In genomic region chr15:89243046-89243690, GRCh38 we compare ENCODE assay signal across 8 cellular contexts. TPM values are rescaled to one million over a fixed set of nuclear protein-coding genes. Genes with fewer than 3 reads are reported as not detected.
DNase-seq lines count a peak whose midpoint lies in the region; ATAC-seq and TF ChIP-seq lines count a peak whose summit lies in the region.

No MANE protein-coding gene starts in this region.

- H3K9me3 ChIP-seq in CD4-positive, alpha-beta memory T cell (ENCODE audit: control insufficient read depth in 1 of 2, low read length in 2 of 2) = no peaks in the 10 kb centered on the region
- H3K9me3 ChIP-seq in Panc1 (ENCODE audit: control insufficient read depth, insufficient read depth, low read depth, low read length) (no peaks in the 10 kb centered on the region), esophagus squamous epithelium (no peaks in the 10 kb centered on the region), neuronal stem cell (replicated peaks in 1 of 2; ENCODE audit: control insufficient read depth in 2 of 2, insufficient read depth in 1 of 2, low read depth in 1 of 2, low read length in 2 of 2) (peaks cover 0 to 4% of the 10 kb centered on the region in 2 donors)

- H2AFZ ChIP-seq in neuronal stem cell (ENCODE audit: low read length) = peak overlapping the region; percentile 88

- in situ Hi-C loops in Panc1 (cut with HindIII; ENCODE audit: low pct_unique_long_range_greater_than_20kb, low sequenced_read_pairs) (no loop called here), KBM-7 (cut with MboI; ENCODE audit: low pct_unique_long_range_greater_than_20kb, low sequenced_read_pairs) (no loop called here)

- H3K27me3 ChIP-seq in CD4-positive, alpha-beta memory T cell (ENCODE audit: insufficient read depth, low read length) = no peaks in the 10 kb centered on the region
- no peaks in the 10 kb centered on the region for H3K27me3 ChIP-seq in Panc1 (ENCODE audit: control insufficient read depth, insufficient read depth, low read length)
- no peaks in the 10 kb centered on the region for H3K27me3 ChIP-seq in esophagus squamous epithelium
- H3K27me3 ChIP-seq in neuronal stem cell (ENCODE audit: control insufficient read depth in 3 of 3, insufficient read depth in 3 of 3, low read depth in 1 of 3, low read length in 3 of 3) = no peaks in the 10 kb centered on the region

- H3K4me3 Mint-ChIP-seq in CD4-positive, alpha-beta memory T cell = peak overlapping the region; percentile 91 to 98 (median 94)

- H3K4me2 ChIP-seq in neuronal stem cell (ENCODE audit: insufficient read depth, low read length, poor library complexity, severe bottlenecking) = peak overlapping the region; percentile 67

- ATAC-seq in Panc1 = no peak

- TF ChIP-seq CTCF in Panc1 (IDR thresholded peaks at IDR 0.05) (no peak), esophagus squamous epithelium (IDR thresholded peaks at IDR 0.05) (no peak)

- POLR2A ChIA-PET in CD4-positive, alpha-beta memory T cell (lab: Charles Lee; ENCODE audit: partially characterized antibody) = interaction anchor here (1.3 to 2.9 kb wide), 4 partner anchors 87 to 776 kb away, joined by 3 to 19 read pairs (median 5); partner anchors contain the start of genes MRPL46, MRPS11 and POLG
- POLR2A ChIA-PET in Panc1 (lab: Charles Lee) = no interaction called here

- H2BK5ac ChIP-seq in neuronal stem cell (ENCODE audit: low read length) = peak overlapping the region; percentile 76

- no peak overlapping the region for H3K14ac ChIP-seq in neuronal stem cell (ENCODE audit: low read length)

- DNase-seq in CD4-positive, alpha-beta memory T cell = peak in 1 of 5 donors; percentile 38
- DNase-seq in Panc1 (ENCODE audit: low read depth, low spot score) (no peak), esophagus squamous epithelium (lab: John Stamatoyannopoulos, UW) (no peak), neuronal stem cell (ENCODE audit: low spot score) (no peak), AML-193 (lab: John Stamatoyannopoulos, UW) (no peak), KBM-7 (no peak), HuH-7 (ENCODE audit: low spot score) (no peak)
- no peak for DNase-seq in activated CD4-positive, alpha-beta T cell treated with anti-CD3 and anti-CD28 coated beads for 1 hour

- peak overlapping the region; percentile 95 for H3K18ac ChIP-seq in neuronal stem cell (ENCODE audit: low read length)

- H3K36me3 ChIP-seq in CD4-positive, alpha-beta memory T cell (ENCODE audit: insufficient read depth, low read length) = no peaks in the 10 kb centered on the region
- H3K36me3 ChIP-seq in Panc1 (ENCODE audit: control insufficient read depth, insufficient read depth, low read length) (peaks cover 7% of the 10 kb centered on the region), esophagus squamous epithelium (no peaks in the 10 kb centered on the region), neuronal stem cell (replicated peaks in 1 of 2; ENCODE audit: control insufficient read depth in 2 of 2, insufficient read depth in 2 of 2, low read length in 2 of 2) (peaks cover 2 to 27% of the 10 kb centered on the region in 2 donors)

- H3K4me1 ChIP-seq in CD4-positive, alpha-beta memory T cell (ENCODE audit: insufficient read depth, low read length) = peaks cover 14% of the 10 kb centered on the region
- H3K4me1 ChIP-seq in Panc1 (ENCODE audit: control insufficient read depth, insufficient read depth, low read length) = peaks cover 7% of the 10 kb centered on the region
- peaks cover 8 to 22% (median 11%) of the 10 kb centered on the region in 3 donors for H3K4me1 ChIP-seq in esophagus squamous epithelium
- peaks cover 5 to 7% of the 10 kb centered on the region in 2 donors for H3K4me1 ChIP-seq in neuronal stem cell (ENCODE audit: control insufficient read depth in 2 of 2, insufficient read depth in 1 of 2, low read depth in 1 of 2, low read length in 2 of 2)

- BruUV-seq in Panc1 (replicated peaks; lab: Mats Ljungman, UMichigan) = TSS peak; percentile 88

- WGBS in esophagus squamous epithelium, 2 donors = 34 to 39% methylated on average over 9 to 20 of the region's 20 CpGs
- WGBS in neuronal stem cell (ENCODE audit: extremely low coverage in 2 of 2, insufficient read length in 2 of 2, insufficient replicate concordance in 1 of 2), 2 donors = no CpG with 5 or more reads among the region's 20 CpGs

- peaks cover 0 to 10% of the 10 kb centered on the region in 2 donors for H3K36me3 Mint-ChIP-seq in CD4-positive, alpha-beta memory T cell

- peak overlapping the region; percentile 95 for H3K4me3 ChIP-seq in CD4-positive, alpha-beta memory T cell (ENCODE audit: low read length in 2 of 2)
- H3K4me3 ChIP-seq in Panc1 (ENCODE audit: low read depth in 2 of 2, low read length in 2 of 2) (peak overlapping the region; percentile 82 to 96), esophagus squamous epithelium (peak overlapping the region; percentile 58 to 96 (median 81)), neuronal stem cell (ENCODE audit: low read length in 2 of 2) (peak overlapping the region; percentile 74 to 84)

- CTCF ChIA-PET in CD4-positive, alpha-beta memory T cell (lab: Charles Lee; ENCODE audit: partially characterized antibody) = interaction anchor here (0.7 to 2.9 kb wide), 4 partner anchors 36 to 115 kb away, joined by 4 to 22 read pairs (median 10); no protein-coding TSS in a partner anchor
- CTCF ChIA-PET in Panc1 (lab: Charles Lee) = interaction anchor here (1.4 kb wide), 1 partner anchor 36 kb away, joined by 6 read pairs; no protein-coding TSS in a partner anchor

- H2BK12ac ChIP-seq in neuronal stem cell (ENCODE audit: low read length) = peak overlapping the region; percentile 43

- H3K9ac ChIP-seq in neuronal stem cell (ENCODE audit: low read depth, low read length, poor library complexity) = peak overlapping the region; percentile 2

- peak overlapping the region; percentile 8 for H3K4ac ChIP-seq in neuronal stem cell (ENCODE audit: low read length)

- H2BK15ac ChIP-seq in neuronal stem cell (ENCODE audit: low read length) = no peak overlapping the region

- H3K23ac ChIP-seq in neuronal stem cell (ENCODE audit: low read depth, low read length, poor library complexity) = peak overlapping the region; percentile 27

- H4K91ac ChIP-seq in neuronal stem cell (ENCODE audit: low read depth, low read length, poor library complexity) = no peak overlapping the region

- peaks cover 0 to 6% (median 0%) of the 10 kb centered on the region in 8 donors for H3K9me3 Mint-ChIP-seq in CD4-positive, alpha-beta memory T cell

- peak overlapping the region in 5 of 7 donors; percentile 80 to 90 (median 88) for H3K27ac Mint-ChIP-seq in CD4-positive, alpha-beta memory T cell

- no peak for TF ChIP-seq POLR2A in esophagus squamous epithelium (IDR thresholded peaks at IDR 0.05)

- no peak overlapping the region for H4K8ac ChIP-seq in neuronal stem cell (ENCODE audit: low read depth, low read length)

- intact Hi-C loops in CD4-positive, alpha-beta memory T cell (cut with micrococcal nuclease) = loop anchor here (1.0 to 10.0 kb wide), 5 partner anchors 36 to 776 kb away; partner anchors contain the start of genes HAPLN3, MRPL46, MRPS11 and TICRR
- intact Hi-C loops in Panc1 (cut with micrococcal nuclease; ENCODE audit: unreplicated experiment) (no loop called here), esophagus squamous epithelium (cut with DNase I) (no loop called here)

- peak overlapping the region; percentile 43 for H3K27ac ChIP-seq in CD4-positive, alpha-beta memory T cell (ENCODE audit: low read depth, low read length)
- peak overlapping the region; percentile 92 for H3K27ac ChIP-seq in Panc1 (ENCODE audit: low read length)
- peak overlapping the region; percentile 68 to 81 (median 76) for H3K27ac ChIP-seq in esophagus squamous epithelium
- no peak overlapping the region for H3K27ac ChIP-seq in neuronal stem cell (replicated peaks; ENCODE audit: low read length)

- no peaks in the 10 kb centered on the region for H3K79me1 ChIP-seq in neuronal stem cell (ENCODE audit: low read depth, low read length)

- H3K4me1 Mint-ChIP-seq in CD4-positive, alpha-beta memory T cell = peaks cover 20 to 40% (median 30%) of the 10 kb centered on the region in 4 donors

- peak overlapping the region; percentile 95 for H2BK120ac ChIP-seq in neuronal stem cell (ENCODE audit: low read depth, low read length)

- H2AK5ac ChIP-seq in neuronal stem cell (ENCODE audit: low read depth, low read length) = peak overlapping the region; percentile 77

- H3K27me3 Mint-ChIP-seq in CD4-positive, alpha-beta memory T cell = no peaks in the 10 kb centered on the region

RNA-seq across cellular contexts. Expression of gene FANCI, which starts 0.6 kb away (rescaled TPM):
- total RNA-seq in CD4-positive, alpha-beta memory T cell = 10 to 100 TPM; 10.9 to 19.0 TPM
- polyA plus RNA-seq in CD4-positive, alpha-beta memory T cell = 1 to 10 TPM; 3.9 to 6.1 TPM
- total RNA-seq in Panc1 (2021; ENCODE audit: unreplicated experiment) (96.2 TPM), esophagus squamous epithelium (10 to 100 TPM in 3 of 4 donors, 1 to 10 TPM in 1; 5.0 to 32.3 (median 15.0) TPM)
- 16.3 TPM for polyA plus RNA-seq in Panc1 (2012; ENCODE audit: insufficient read length)
- 56.2 TPM for polyA plus RNA-seq in neuronal stem cell (2013, experiment 1 of 2)
- 56.3 TPM for polyA plus RNA-seq in neuronal stem cell (2013, experiment 2 of 2)

RNA-seq across cellular contexts. Expression of gene RLBP1, which starts 21.8 kb away (rescaled TPM):
- total RNA-seq in CD4-positive, alpha-beta memory T cell = not detected
- not detected for polyA plus RNA-seq in CD4-positive, alpha-beta memory T cell
- total RNA-seq in Panc1 (2021; ENCODE audit: unreplicated experiment) (not detected), esophagus squamous epithelium (not detected)
- not detected for polyA plus RNA-seq in Panc1 (2012; ENCODE audit: insufficient read length)
- 1.2 TPM for polyA plus RNA-seq in neuronal stem cell (2013, experiment 1 of 2)
- polyA plus RNA-seq in neuronal stem cell (2013, experiment 2 of 2) = 1.0 TPM
